Comparison of ENCODE assay signal across 1 cellular context in genomic region chr12:23708185-23708837, GRCh38.
A peak's percentile ranks its signal among the peaks of the same experiment; 100 is the strongest.
TF ChIP-seq lines count a peak whose summit lies in the region.

No MANE protein-coding gene starts in this region.

TF ChIP-seq in K562, 482 proteins besides CTCF, POLR2A, EP300 and RAD21 (continued from another document):
- TF ChIP-seq MLLT1 (IDR thresholded peaks at IDR 0.05) (no peak), ZNF75A (CRISPR knock-in tag; IDR thresholded peaks at IDR 0.05) (no peak), MECOM (CRISPR knock-in tag; IDR thresholded peaks at IDR 0.05) (no peak), GTF3C2 (IDR thresholded peaks at IDR 0.05; ENCODE audit: borderline replicate concordance, extremely low read depth, insufficient read length) (no peak), KLF10 (CRISPR knock-in tag; IDR thresholded peaks at IDR 0.05) (no peak), KLF6 (CRISPR knock-in tag; IDR thresholded peaks at IDR 0.05; ENCODE audit: borderline replicate concordance) (no peak), TBP (optimal IDR thresholded peaks at IDR 0.05; ENCODE audit: low read depth, low read length) (no peak), ARID1B (IDR thresholded peaks at IDR 0.05) (0 out of 2 replicates have a peak, but pooled peaks have one; percentile 14), DIDO1 (tag; IDR thresholded peaks at IDR 0.05; ENCODE audit: low read depth) (no peak)
